In genomic region chr2:186827862-186828492, GRCh38 we compare ENCODE assay signal across 36 cellular contexts. TPM values are rescaled to one million over a fixed set of nuclear protein-coding genes. Genes with fewer than 3 reads are reported as not detected.
"Had no signal": no experiment of that assay in that cellular context is flagged by ENCODE, and none has a peak within 500 bp of the region (broad histone marks: within the 10 kb centered on the region; RNA-seq: fewer than 3 reads in every experiment).

No MANE protein-coding gene starts in this region.

- H3K27me3 ChIP-seq: body of pancreas, cardiac muscle cell, esophagus squamous epithelium, right lobe of liver, testis, transverse colon had no signal

- H3K36me3 Mint-ChIP-seq: activated naive CD4-positive, alpha-beta T cell treated with anti-CD3 and anti-CD28 coated beads, Interleukin-2, amount 50 U/mL, for 72 hours had no signal

- H3K27me3 Mint-ChIP-seq: progenitor cell of endocrine pancreas, T-helper 17 cell had no signal

- H3K27ac ChIP-seq: body of pancreas, cardiac muscle cell, epithelial cell of prostate, esophagus squamous epithelium, right lobe of liver, testis, transverse colon, WERI-Rb-1 had no signal

- DNase-seq: activated CD4-positive, alpha-beta T cell treated with anti-CD3 and anti-CD28 coated beads, Interleukin-2, amount 50 U/mL, for 1 hour; activated CD4-positive, CD25-positive, alpha-beta regulatory T cell treated with anti-CD3 and anti-CD28 coated beads, Interleukin-2, amount 50 U/mL, for 72 hours; activated CD8-positive, alpha-beta T cell treated with anti-CD3 and anti-CD28 coated beads, Interleukin-2, amount 10 ng/mL, durations not matched to agents 7 days and 5 days; activated naive CD4-positive, alpha-beta T cell; activated T-cell treated with anti-CD3 and anti-CD28 coated beads for 4 hours; activated T-cell treated with anti-CD3 and anti-CD28 coated beads, Interleukin-2, amount 50 U/mL, for 72 hours; anterior cingulate cortex; body of pancreas; cortex of kidney; endodermal cell; esophagus squamous epithelium; glutamatergic neuron; islet precursor cell; left cardiac atrium; left ventricle myocardium superior; mammary epithelial cell; right lobe of liver; small intestine; stimulated activated CD4-positive, alpha-beta T cell treated with anti-CD3 and anti-CD28 coated beads, Interleukin-15, amount 100 ng/mL, for 24 hours; stimulated activated CD4-positive, alpha-beta T cell treated with anti-CD3 and anti-CD28 coated beads, Interleukin-2, amount 100 ng/mL, for 24 hours; stimulated activated naive CD4-positive, alpha-beta T cell treated with Interleukin-2 at 50 U/mL for 16 hours; T-helper 17 cell; T1000; testis; transverse colon; WERI-Rb-1 had no signal

- H3K27ac Mint-ChIP-seq: activated CD8-positive, alpha-beta T cell treated with anti-CD3 and anti-CD28 coated beads, Interleukin-2, amount 10 ng/mL, durations not matched to agents 7 days and 5 days; activated naive CD4-positive, alpha-beta T cell treated with anti-CD3 and anti-CD28 coated beads, Interleukin-2, amount 50 U/mL, for 72 hours; activated T-cell treated with anti-CD3 and anti-CD28 coated beads, Interleukin-2, amount 50 U/mL, for 72 hours; endodermal cell; nephron; progenitor cell of endocrine pancreas; T-helper 17 cell had no signal

- H3K36me3 ChIP-seq: cardiac muscle cell, esophagus squamous epithelium, right lobe of liver, transverse colon, WERI-Rb-1 had no signal

- H3K4me3 Mint-ChIP-seq: activated CD8-positive, alpha-beta T cell treated with anti-CD3 and anti-CD28 coated beads, Interleukin-2, amount 10 ng/mL, durations not matched to agents 7 days and 5 days; activated T-cell treated with anti-CD3 and anti-CD28 coated beads, Interleukin-2, amount 50 U/mL, for 72 hours; endodermal cell; nephron; T-helper 17 cell had no signal

- H3K9me3 Mint-ChIP-seq: endodermal cell, nephron had no signal

- ATAC-seq: activated CD8-positive, alpha-beta T cell treated with anti-CD3 and anti-CD28 coated beads, Interleukin-2, amount 10 ng/mL, durations not matched to agents 7 days and 5 days; activated naive CD4-positive, alpha-beta T cell treated with anti-CD3 and anti-CD28 coated beads, Interleukin-2, amount 50 U/mL, for 72 hours; activated T-cell treated with anti-CD3 and anti-CD28 coated beads, Interleukin-2, amount 50 U/mL, for 72 hours; body of pancreas; left cardiac atrium; left ventricle myocardium superior; right lobe of liver; T-helper 17 cell had no signal

- H3K4me1 ChIP-seq: body of pancreas, esophagus squamous epithelium, right lobe of liver, testis, transverse colon had no signal

- H3K4me3 ChIP-seq: body of pancreas, cardiac muscle cell, esophagus squamous epithelium, right lobe of liver, testis, transverse colon had no signal

- H3K9me3 ChIP-seq: body of pancreas, esophagus squamous epithelium, right lobe of liver, testis, transverse colon had no signal

- H3K4me1 Mint-ChIP-seq: endodermal cell, nephron, T-helper 17 cell had no signal

RNA-seq across cellular contexts. Expression of gene ZSWIM2, which starts 21.0 kb away (rescaled TPM):
- total RNA-seq: activated CD8-positive, alpha-beta T cell treated with anti-CD3 and anti-CD28 coated beads, Interleukin-2, amount 10 ng/mL, durations not matched to agents 7 days and 5 days; activated naive CD4-positive, alpha-beta T cell treated with anti-CD3 and anti-CD28 coated beads, Interleukin-2, amount 50 U/mL, for 72 hours; activated T-cell treated with anti-CD3 and anti-CD28 coated beads, Interleukin-2, amount 50 U/mL, for 72 hours; body of pancreas; cardiac muscle cell; chondrocyte; endodermal cell; esophagus squamous epithelium; left cardiac atrium; left ventricle myocardium superior; mammary epithelial cell; mucosa of gallbladder; osteocyte; progenitor cell of endocrine pancreas; renal cortical epithelial cell; right lobe of liver; T-helper 17 cell; transverse colon had no signal
- polyA plus RNA-seq: cardiac muscle cell, mammary epithelial cell, small intestine, urinary bladder had no signal
